1 cellular context compared by ENCODE assay signal in genomic region chr3:100080573-100080972, GRCh38.
TF ChIP-seq lines count a peak whose summit lies in the region.

No MANE protein-coding gene starts in this region.

TF ChIP-seq in GM23338, 12 proteins besides CTCF, POLR2A, EP300 and RAD21:
- TF ChIP-seq ZNF462 (CRISPR knock-in tag; IDR thresholded peaks at IDR 0.05) (no peak), ZNF331 (CRISPR knock-in tag; IDR thresholded peaks at IDR 0.05; ENCODE audit: low read depth) (no peak), EZH2phosphoT487 (IDR thresholded peaks at IDR 0.05; ENCODE audit: unreplicated experiment) (no peak), ZNF114 (CRISPR knock-in tag; IDR thresholded peaks at IDR 0.05) (no peak), REST (IDR thresholded peaks at IDR 0.05; ENCODE audit: unreplicated experiment) (no peak), CREB1 (CRISPR knock-in tag; IDR thresholded peaks at IDR 0.05; ENCODE audit: low read depth) (no peak), EZH2 (IDR thresholded peaks at IDR 0.05; ENCODE audit: low read depth, unreplicated experiment) (no peak)
